Comparison of ENCODE assay signal across 10 cellular contexts in genomic region chr13:67466569-67466968, GRCh38.
"Had no signal": no experiment of that assay in that cellular context is flagged by ENCODE, and none has a peak within 500 bp of the region (broad histone marks: within the 10 kb centered on the region; RNA-seq: fewer than 3 reads in every experiment).

No MANE protein-coding gene starts in this region.

- H3K4me3 ChIP-seq: GM23248, HAP-1 had no signal

- H3K27ac ChIP-seq: GM23248, HL-60, KMS-11 had no signal

- H3K4me3 Mint-ChIP-seq: HFFc6, IgD-negative memory B cell had no signal

- DNase-seq: GM23248, H7, HFFc6, KBM-7 had no signal

- H3K36me3 Mint-ChIP-seq: IgD-negative memory B cell had no signal

- H3K27me3 Mint-ChIP-seq: IgD-negative memory B cell had no signal

- ATAC-seq: HCT116, HepG2 had no signal

- H3K9me3 ChIP-seq: HAP-1 had no signal

- H3K27ac Mint-ChIP-seq: HFFc6, IgD-negative memory B cell had no signal

- H3K36me3 ChIP-seq: HAP-1 had no signal

- H3K4me1 ChIP-seq: HAP-1 had no signal
